Comparison of ENCODE assay signal across 8 cellular contexts in genomic region chr4:6278801-6279197, GRCh38. TPM values are rescaled to one million over a fixed set of nuclear protein-coding genes. Genes with fewer than 3 reads are reported as not detected.
DNase-seq lines count a peak whose midpoint lies in the region; ATAC-seq and TF ChIP-seq lines count a peak whose summit lies in the region.

No MANE protein-coding gene starts in this region.

- no peaks in the 10 kb centered on the region for H3K9me3 Mint-ChIP-seq in activated CD8-positive, alpha-beta T cell treated with anti-CD3 and anti-CD28 coated beads for 36 hours
- H3K9me3 Mint-ChIP-seq in activated T-helper 2 cell treated with anti-CD3 and anti-CD28 coated beads, Interferon-gamma antibody, Interleukin-2, Interleukin-4, amounts not matched to agents 10 μg/mL and 5 μg/mL and 100 μg/mL, durations not matched to agents 14 hours and 24 hours and 36 hours, result no peaks in the 10 kb centered on the region

- H2AK5ac ChIP-seq in mesenchymal stem cell (ENCODE audit: low read length, severe bottlenecking), result no peak overlapping the region

- no peak overlapping the region for H3K27ac Mint-ChIP-seq in activated CD8-positive, alpha-beta T cell treated with anti-CD3 and anti-CD28 coated beads for 36 hours
- no peak overlapping the region for H3K27ac Mint-ChIP-seq in activated T-helper 2 cell treated with anti-CD3 and anti-CD28 coated beads, Interferon-gamma antibody, Interleukin-2, Interleukin-4, amounts not matched to agents 10 μg/mL and 5 μg/mL and 100 μg/mL, durations not matched to agents 14 hours and 24 hours and 36 hours

- 93% methylated on average over 10 of the region's 10 CpGs for WGBS in mesenchymal stem cell

- H3K18ac ChIP-seq in mesenchymal stem cell (ENCODE audit: low read depth in 1 of 2, low read length in 2 of 2), result no peak overlapping the region

- ATAC-seq in GM19025 (IDR thresholded peaks at IDR 0.05; ENCODE audit: low read depth, unreplicated experiment), result peak; percentile 79
- ATAC-seq in HG02885 (IDR thresholded peaks at IDR 0.05; ENCODE audit: poor library complexity, unreplicated experiment), result peak; percentile 95
- ATAC-seq in activated CD8-positive, alpha-beta T cell treated with anti-CD3 and anti-CD28 coated beads for 36 hours, result peak; percentile 75

- no peak overlapping the region for H4K91ac ChIP-seq in mesenchymal stem cell (ENCODE audit: low read length)

- H2AFZ ChIP-seq in mesenchymal stem cell (ENCODE audit: low read depth, low read length), result no peak overlapping the region

- no peak overlapping the region for H3K4me3 ChIP-seq in mesenchymal stem cell (ENCODE audit: insufficient read depth in 1 of 2, low read depth in 1 of 2, low read length in 2 of 2)

- POLR2A ChIA-PET in activated CD8-positive, alpha-beta T cell treated with anti-CD3 and anti-CD28 coated beads for 36 hours (lab: Charles Lee), result interaction anchor here (1.9 kb wide), 1 partner anchor 9 kb away, joined by 7 read pairs; the partner anchor contains the start of gene WFS1

- no peaks in the 10 kb centered on the region for H3K36me3 Mint-ChIP-seq in activated CD8-positive, alpha-beta T cell treated with anti-CD3 and anti-CD28 coated beads for 36 hours (ENCODE audit: low read depth)
- no peaks in the 10 kb centered on the region for H3K36me3 Mint-ChIP-seq in activated T-helper 2 cell treated with anti-CD3 and anti-CD28 coated beads, Interferon-gamma antibody, Interleukin-2, Interleukin-4, amounts not matched to agents 10 μg/mL and 5 μg/mL and 100 μg/mL, durations not matched to agents 14 hours and 24 hours and 36 hours (ENCODE audit: low read depth)

- intact Hi-C loops in activated CD8-positive, alpha-beta T cell treated with anti-CD3 and anti-CD28 coated beads for 36 hours (cut with micrococcal nuclease), result no loop called here
- intact Hi-C loops in activated T-helper 2 cell treated with anti-CD3 and anti-CD28 coated beads, Interferon-gamma antibody, Interleukin-2, Interleukin-4, amounts not matched to agents 10 μg/mL and 5 μg/mL and 100 μg/mL, durations not matched to agents 14 hours and 24 hours and 36 hours (cut with micrococcal nuclease), result no loop called here

- peaks cover 17 to 76% of the 10 kb centered on the region in 2 experiments for H3K36me3 ChIP-seq in mesenchymal stem cell (ENCODE audit: control insufficient read depth in 1 of 2, insufficient read depth in 2 of 2, low read depth in 1 of 2, low read length in 2 of 2)

- H3K27me3 ChIP-seq in mesenchymal stem cell (ENCODE audit: control insufficient read depth in 1 of 2, insufficient read depth in 1 of 2, low read length in 2 of 2), result no peaks in the 10 kb centered on the region

- H3K4me1 Mint-ChIP-seq in activated CD8-positive, alpha-beta T cell treated with anti-CD3 and anti-CD28 coated beads for 36 hours (ENCODE audit: low read depth), result peaks cover 13% of the 10 kb centered on the region
- peaks cover 7% of the 10 kb centered on the region for H3K4me1 Mint-ChIP-seq in activated T-helper 2 cell treated with anti-CD3 and anti-CD28 coated beads, Interferon-gamma antibody, Interleukin-2, Interleukin-4, amounts not matched to agents 10 μg/mL and 5 μg/mL and 100 μg/mL, durations not matched to agents 14 hours and 24 hours and 36 hours (ENCODE audit: low read depth)

- H3K23ac ChIP-seq in mesenchymal stem cell (ENCODE audit: low read length in 2 of 2), result no peak overlapping the region

- no peaks in the 10 kb centered on the region for H3K9me3 ChIP-seq in mesenchymal stem cell (ENCODE audit: control insufficient read depth, low read length)

- CTCF ChIA-PET in activated CD8-positive, alpha-beta T cell treated with anti-CD3 and anti-CD28 coated beads for 36 hours (lab: Charles Lee), result interaction anchor here (1.0 to 1.4 kb wide), 4 partner anchors 28 to 55 kb away, joined by 3 to 6 read pairs (median 3); no protein-coding TSS in a partner anchor

- peaks cover 27% of the 10 kb centered on the region for H3K4me1 ChIP-seq in mesenchymal stem cell (ENCODE audit: control insufficient read depth, insufficient read depth, low read depth, low read length)

- no peak overlapping the region for H3K4me2 ChIP-seq in mesenchymal stem cell (ENCODE audit: low read length, poor library complexity, severe bottlenecking)

- TF ChIP-seq CTCF in activated CD8-positive, alpha-beta T cell treated with anti-CD3 and anti-CD28 coated beads for 36 hours (IDR thresholded peaks at IDR 0.05), result no peak

- H3K14ac ChIP-seq in mesenchymal stem cell (ENCODE audit: low read length in 2 of 2), result no peak overlapping the region

- peak overlapping the region; percentile 33 for H3K9ac ChIP-seq in mesenchymal stem cell (ENCODE audit: low read length)

- H2BK15ac ChIP-seq in mesenchymal stem cell (ENCODE audit: low read depth, poor library complexity, severe bottlenecking), result no peak overlapping the region

- H3K4me3 Mint-ChIP-seq in activated CD8-positive, alpha-beta T cell treated with anti-CD3 and anti-CD28 coated beads for 36 hours, result no peak overlapping the region
- H3K4me3 Mint-ChIP-seq in activated T-helper 2 cell treated with anti-CD3 and anti-CD28 coated beads, Interferon-gamma antibody, Interleukin-2, Interleukin-4, amounts not matched to agents 10 μg/mL and 5 μg/mL and 100 μg/mL, durations not matched to agents 14 hours and 24 hours and 36 hours (ENCODE audit: low read depth), result no peak overlapping the region

- H4K8ac ChIP-seq in mesenchymal stem cell (ENCODE audit: low read length), result no peak overlapping the region

- no peak overlapping the region for H2BK120ac ChIP-seq in mesenchymal stem cell (ENCODE audit: low read depth, low read length)

- no peak overlapping the region for H3K4ac ChIP-seq in mesenchymal stem cell (ENCODE audit: low read depth in 1 of 2, low read length in 2 of 2)

- H3K27me3 Mint-ChIP-seq in activated CD8-positive, alpha-beta T cell treated with anti-CD3 and anti-CD28 coated beads for 36 hours, result no peaks in the 10 kb centered on the region
- H3K27me3 Mint-ChIP-seq in activated T-helper 2 cell treated with anti-CD3 and anti-CD28 coated beads, Interferon-gamma antibody, Interleukin-2, Interleukin-4, amounts not matched to agents 10 μg/mL and 5 μg/mL and 100 μg/mL, durations not matched to agents 14 hours and 24 hours and 36 hours (ENCODE audit: low read depth), result peaks cover 3% of the 10 kb centered on the region

- no peak overlapping the region for H2BK5ac ChIP-seq in mesenchymal stem cell (ENCODE audit: low read depth, low read length, poor library complexity, severe bottlenecking)

- H3K79me1 ChIP-seq in mesenchymal stem cell (replicated peaks; ENCODE audit: low read length, poor library complexity, severe bottlenecking), result peaks cover 58% of the 10 kb centered on the region

- no peak overlapping the region for H2BK12ac ChIP-seq in mesenchymal stem cell (ENCODE audit: low read length in 2 of 2)

- DNase-seq in activated CD8-positive, alpha-beta T cell treated with anti-CD3 and anti-CD28 coated beads for 36 hours, result peak; percentile 49
- DNase-seq in mesenchymal stem cell, result no peak
- DNase-seq in NCI-H526 (lab: John Stamatoyannopoulos, UW), result no peak
- no peak for DNase-seq in activated T-helper 2 cell treated with anti-CD3 and anti-CD28 coated beads, Interferon-gamma antibody, Interleukin-2, Interleukin-4, amounts not matched to agents 10 μg/mL and 5 μg/mL and 100 μg/mL, durations not matched to agents 14 hours and 24 hours and 36 hours (ENCODE audit: low spot score)
- DNase-seq in germinal center (ENCODE audit: low spot score), result no peak
- DNase-seq in activated CD4-positive, CD25-positive, alpha-beta regulatory T cell (lab: John Stamatoyannopoulos, UW), result no peak

- no peak overlapping the region for H3K27ac ChIP-seq in mesenchymal stem cell (ENCODE audit: low read length, poor library complexity, severe bottlenecking)

RNA-seq across cellular contexts. Expression of gene WFS1, which starts 9.1 kb away (rescaled TPM):
- total RNA-seq in activated CD8-positive, alpha-beta T cell treated with anti-CD3 and anti-CD28 coated beads for 36 hours, result 1 to 10 TPM; 1.8 to 2.8 TPM
- 34.5 TPM for polyA plus RNA-seq in mesenchymal stem cell (2013, experiment 1 of 2)
- 32.5 TPM for polyA plus RNA-seq in mesenchymal stem cell (2013, experiment 2 of 2)
- total RNA-seq in activated T-helper 2 cell treated with anti-CD3 and anti-CD28 coated beads, Interferon-gamma antibody, Interleukin-2, Interleukin-4, amounts not matched to agents 10 μg/mL and 5 μg/mL and 100 μg/mL, durations not matched to agents 14 hours and 24 hours and 36 hours, result 4.4 and 5.9 TPM in 2 replicates
